In the genomic region with DNA sequence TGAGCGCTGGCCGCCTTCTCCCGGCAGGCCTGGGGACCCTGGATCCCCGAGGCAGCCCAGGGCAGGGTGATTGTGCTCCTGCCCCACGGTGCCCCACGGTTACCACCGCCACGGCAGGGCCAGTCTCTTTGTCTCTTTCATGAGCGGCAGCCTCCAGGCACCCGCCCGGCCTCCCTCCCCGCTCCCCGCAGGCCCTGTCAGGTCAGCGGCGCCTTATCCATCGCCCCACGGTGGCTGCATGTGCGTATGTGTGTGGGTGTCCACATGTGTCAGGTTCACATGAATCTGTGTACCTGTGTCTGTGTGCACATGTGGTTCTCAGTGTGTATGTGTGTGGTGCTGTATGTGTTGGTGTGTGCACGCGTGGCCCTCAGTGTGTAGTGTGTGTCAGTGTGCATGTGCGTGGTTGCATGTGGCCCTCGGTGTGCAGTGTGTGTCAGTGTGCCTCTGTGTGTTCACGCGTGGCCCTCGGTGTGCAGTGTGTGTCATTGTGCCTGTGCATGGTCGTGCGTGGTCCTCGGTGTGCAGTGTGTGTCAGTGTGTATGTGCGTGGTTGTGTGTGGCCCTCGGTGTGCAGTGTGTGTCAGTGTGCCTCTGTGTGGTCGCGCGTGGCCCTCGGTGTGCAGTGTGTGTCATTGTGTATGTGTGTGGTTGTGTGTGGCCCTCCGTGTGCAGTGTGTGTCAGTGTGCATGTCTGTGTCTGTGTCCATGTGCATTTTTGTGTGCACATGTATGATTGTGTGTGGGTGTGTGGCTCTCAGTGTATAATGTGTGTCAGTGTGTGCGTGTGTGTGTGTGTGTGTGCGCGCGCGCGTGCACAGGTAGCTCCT, we compare ENCODE assay signal across 31 cellular contexts.
DNase-seq lines count a peak whose midpoint lies in the region; ATAC-seq, FAIRE-seq and TF ChIP-seq lines count a peak whose summit lies in the region.
"Had no signal": no experiment of that assay in that cellular context is flagged by ENCODE, and none has a peak within 500 bp of the region (broad histone marks: within the 10 kb centered on the region; RNA-seq: fewer than 3 reads in every experiment).

No MANE protein-coding gene starts in this region.

- H3K36me3 ChIP-seq in GM23248 (ENCODE audit: low read depth) (no peaks in the 10 kb centered on the region), Loucy (ENCODE audit: insufficient read depth, low read length) (no peaks in the 10 kb centered on the region), H1 (ENCODE audit: control insufficient read depth in 2 of 4, insufficient read depth in 4 of 4, low read length in 3 of 4) (no peaks in the 10 kb centered on the region), smooth muscle cell (ENCODE audit: low read depth) (no peaks in the 10 kb centered on the region)
- H3K36me3 ChIP-seq: cardiac muscle cell, colonic mucosa, ovary had no signal

- H3F3A ChIP-seq in GM23248 (ENCODE audit: insufficient read depth) (peaks cover 13% of the 10 kb centered on the region; the same call in 1 of the 2 replicates), Loucy (ENCODE audit: low read depth) (no peaks in the 10 kb centered on the region), smooth muscle cell (ENCODE audit: low read depth) (no peaks in the 10 kb centered on the region)

- WGBS in GM23248 (ENCODE audit: low coverage in 1 of 2, low lambda C conversion rate in 2 of 2, missing lambda C conversion rate in 2 of 2), 2 experiments: 89 to 90% methylated on average over 29 to 41 of the region's 41 CpGs
- 86% methylated on average over 33 of the region's 41 CpGs; no CpG with 5 or more reads in 1 of the 2 experiments for WGBS in H1 (ENCODE audit: extremely low coverage in 1 of 2, insufficient coverage in 1 of 2, insufficient read length in 1 of 2, insufficient replicate concordance in 2 of 2, low coverage in 1 of 2, low lambda C conversion rate in 2 of 2, missing lambda C conversion rate in 1 of 2), 2 experiments
- 91% methylated on average over 38 of the region's 41 CpGs for WGBS in smooth muscle cell (ENCODE audit: low lambda C conversion rate)

- DNase-seq in GM23248: no peak
- no peak for DNase-seq in H1 (ENCODE audit: low read depth in 1 of 2, low spot score in 2 of 2)
- no peak for DNase-seq in smooth muscle cell (lab: John Stamatoyannopoulos, UW; ENCODE audit: unreplicated experiment)
- no peak for DNase-seq in NCI-H1436 (lab: John Stamatoyannopoulos, UW)
- no peak for DNase-seq in NCI-H524 treated with DMSO at 0.1 percent for 48 hours (lab: John Stamatoyannopoulos, UW)
- no peak for DNase-seq in HCEC 1CT
- DNase-seq: activated CD4-positive, alpha-beta memory T cell treated with anti-CD3 and anti-CD28 coated beads for 36 hours; activated CD4-positive, CD25-positive, alpha-beta regulatory T cell treated with anti-CD3 and anti-CD28 coated beads, Interleukin-2, amount 50 U/mL, for 72 hours; activated CD8-positive, alpha-beta memory T cell treated with anti-CD3 and anti-CD28 coated beads, Interleukin-2, amount 50 U/mL, for 48 hours; activated naive CD4-positive, alpha-beta T cell treated with anti-CD3 and anti-CD28 coated beads, Interleukin-2, amount 50 U/mL, for 16 hours; CD4-positive, alpha-beta memory T cell; colonic mucosa; DMS 273 treated with DMSO at 0.1 percent for 48 hours; effector memory CD4-positive, alpha-beta T cell; immature natural killer cell; left cardiac atrium; NCI-H1092 treated with DMSO at 0.1 percent for 48 hours; NCI-H187 treated with DMSO at 0.1 percent for 48 hours; NCI-H2171 treated with DMSO at 0.1 percent for 48 hours; NCI-H524; PC-3; stimulated activated naive CD4-positive, alpha-beta T cell; T-helper 2 cell had no signal

- peak overlapping the region; percentile 85 for H2BK5ac ChIP-seq in H1 (ENCODE audit: low read depth, low read length)

- H3K27me3 ChIP-seq in GM23248 (replicated peaks; ENCODE audit: insufficient read depth): no peaks in the 10 kb centered on the region
- no peaks in the 10 kb centered on the region for H3K27me3 ChIP-seq in Loucy (ENCODE audit: insufficient read depth, low read length, poor library complexity, severe bottlenecking)
- H3K27me3 ChIP-seq in H1 (replicated peaks in 1 of 4; ENCODE audit: control insufficient read depth in 3 of 4, extremely low read depth in 1 of 4, insufficient read depth in 3 of 4, low read length in 3 of 4): no peaks in the 10 kb centered on the region; a peak in 1 of 7 replicates
- H3K27me3 ChIP-seq in smooth muscle cell (ENCODE audit: low read depth): no peaks in the 10 kb centered on the region
- H3K27me3 ChIP-seq: cardiac muscle cell, colonic mucosa, ovary had no signal

- TF ChIP-seq POLR2A in H1 (IDR thresholded peaks at IDR 0.05; ENCODE audit: control extremely low read depth in 1 of 2, low read depth in 2 of 2, low read length in 2 of 2): no peak

- H2AFZ ChIP-seq in GM23248 (no peak overlapping the region), Loucy (ENCODE audit: low read length) (no peak overlapping the region), H1 (ENCODE audit: low read length) (no peak overlapping the region), smooth muscle cell (ENCODE audit: low read depth) (no peak overlapping the region)

- H2BK15ac ChIP-seq in H1 (ENCODE audit: low read length): peak overlapping the region; percentile 100

- H3K4me2 ChIP-seq in GM23248 (ENCODE audit: unreplicated experiment) (no peak overlapping the region), Loucy (ENCODE audit: low read depth, low read length, poor library complexity, severe bottlenecking) (peak overlapping the region; percentile 65), H1 (ENCODE audit: insufficient read depth in 1 of 2, low read depth in 2 of 2, low read length in 2 of 2) (no peak overlapping the region), smooth muscle cell (no peak overlapping the region)

- H3K27ac ChIP-seq in GM23248 (peak overlapping the region; percentile 86; the same call in 1 of the 2 replicates), H1 (ENCODE audit: low read depth, low read length) (no peak overlapping the region), smooth muscle cell (ENCODE audit: low read depth) (peak overlapping the region; percentile 67)
- H3K27ac ChIP-seq: cardiac muscle cell, colonic mucosa, ovary had no signal

- TF ChIP-seq CTCF in Loucy (conservative IDR thresholded peaks at IDR 0.05; ENCODE audit: low read length) (no peak), H1 (IDR thresholded peaks at IDR 0.05; ENCODE audit: control extremely low read depth in 1 of 3, insufficient read depth in 1 of 3, low read depth in 1 of 3, low read length in 3 of 3) (no peak), smooth muscle cell (IDR thresholded peaks at IDR 0.05; ENCODE audit: borderline replicate concordance, insufficient read depth, poor library complexity, severe bottlenecking) (no peak)

- H3K79me2 ChIP-seq in GM23248 (ENCODE audit: insufficient read depth) (peaks cover 70% of the 10 kb centered on the region), Loucy (ENCODE audit: insufficient read depth, low read length) (no peaks in the 10 kb centered on the region), H1 (ENCODE audit: control insufficient read depth in 1 of 2, insufficient read depth in 2 of 2, low read length in 2 of 2) (no peaks in the 10 kb centered on the region), smooth muscle cell (ENCODE audit: low read depth) (no peaks in the 10 kb centered on the region)

- CTCF ChIA-PET in H1 (lab: Charles Lee; ENCODE audit: partially characterized antibody): interaction anchor here (0.7 to 12.5 kb wide), 8 partner anchors 9 to 98 kb away, joined by 3 to 177 read pairs (median 6); no protein-coding TSS in a partner anchor

- peak overlapping the region; percentile 15 for H4K91ac ChIP-seq in H1 (replicated peaks; ENCODE audit: insufficient read length, low read length)

- peaks cover 4% of the 10 kb centered on the region for H3K79me1 ChIP-seq in H1 (ENCODE audit: low read depth, low read length)

- no peak for TF ChIP-seq RAD21 in H1 (IDR thresholded peaks at IDR 0.05 in 1 of 2, conservative IDR thresholded peaks at IDR 0.05 in 1 of 2; ENCODE audit: low read depth in 2 of 2, low read length in 2 of 2)

- H3K9me2 ChIP-seq in GM23248 (ENCODE audit: insufficient read depth): no peaks in the 10 kb centered on the region
- H3K9me2 ChIP-seq in Loucy (replicated peaks; ENCODE audit: low read depth, low read length): no peaks in the 10 kb centered on the region

- no peak overlapping the region for H2BK120ac ChIP-seq in H1 (replicated peaks; ENCODE audit: low read depth, low read length)

- no peaks in the 10 kb centered on the region for H3K9me3 ChIP-seq in GM23248 (ENCODE audit: low read depth)
- H3K9me3 ChIP-seq in Loucy (ENCODE audit: insufficient read depth, low read depth, low read length): no peaks in the 10 kb centered on the region
- no peaks in the 10 kb centered on the region for H3K9me3 ChIP-seq in H1 (ENCODE audit: insufficient read depth in 2 of 2, low read depth in 1 of 2, low read length in 1 of 2)
- no peaks in the 10 kb centered on the region for H3K9me3 ChIP-seq in smooth muscle cell (replicated peaks; ENCODE audit: low read depth)
- H3K9me3 ChIP-seq: colonic mucosa, ovary had no signal

- no peak overlapping the region for H3K23ac ChIP-seq in H1 (ENCODE audit: insufficient read length)

- H3K4me3 ChIP-seq in GM23248 (no peak overlapping the region), Loucy (ENCODE audit: low read length, poor library complexity, severe bottlenecking) (no peak overlapping the region), H1 (ENCODE audit: extremely low read depth in 1 of 4, insufficient read depth in 2 of 4, low read depth in 3 of 4, low read length in 4 of 4) (no peak overlapping the region), smooth muscle cell (no peak overlapping the region)
- H3K4me3 ChIP-seq: cardiac muscle cell, colonic mucosa, lung, ovary, skin epidermis had no signal

- H4K20me1 ChIP-seq in GM23248 (ENCODE audit: insufficient read depth) (no peaks in the 10 kb centered on the region), Loucy (ENCODE audit: insufficient read depth, low read length, poor library complexity, severe bottlenecking) (no peaks in the 10 kb centered on the region), H1 (replicated peaks in 1 of 2; ENCODE audit: control insufficient read depth in 1 of 2, insufficient read depth in 2 of 2, low read length in 2 of 2) (peaks cover 10 to 11% of the 10 kb centered on the region in 2 experiments), smooth muscle cell (ENCODE audit: low read depth) (peaks cover 19% of the 10 kb centered on the region)

- POLR2A ChIA-PET in H1 (lab: Charles Lee; ENCODE audit: partially characterized antibody): no interaction called here

- no peak overlapping the region for H3K9ac ChIP-seq in GM23248
- peak overlapping the region; percentile 73 for H3K9ac ChIP-seq in Loucy (ENCODE audit: low read depth, low read length, poor library complexity, severe bottlenecking)
- H3K9ac ChIP-seq in H1 (replicated peaks in 1 of 4; ENCODE audit: extremely low read depth in 1 of 4, low read depth in 3 of 4, low read length in 3 of 4): no peak overlapping the region
- H3K9ac ChIP-seq in smooth muscle cell (ENCODE audit: low read depth): no peak overlapping the region

- H3K18ac ChIP-seq in H1 (ENCODE audit: extremely low read depth, low read length): no peak overlapping the region

- no peak for ATAC-seq in HG02981 (IDR thresholded peaks at IDR 0.05; ENCODE audit: unreplicated experiment)
- ATAC-seq: activated T-helper 17 cell treated with anti-CD3 and anti-CD28 coated beads, Interleukin-2, amount 50 U/mL, for 72 hours; HCT116; left cardiac atrium; PC-3 had no signal

- peak overlapping the region; percentile 100 for H2AK5ac ChIP-seq in H1 (ENCODE audit: low read depth, low read length)

- H2BK12ac ChIP-seq in H1 (ENCODE audit: low read depth, low read length): peak overlapping the region; percentile 96; the same call in 1 of the 2 replicates

- no peak for FAIRE-seq in H1 (lab: Jason Lieb, UNC)

- H4K5ac ChIP-seq in H1 (ENCODE audit: insufficient read length, low read depth, low read length): no peak overlapping the region

- H3K56ac ChIP-seq in H1 (replicated peaks; ENCODE audit: insufficient read length, low read depth, low read length): no peak overlapping the region

- no peak overlapping the region for H2BK20ac ChIP-seq in H1 (ENCODE audit: low read length)

- no peak for TF ChIP-seq EP300 in H1 (IDR thresholded peaks at IDR 0.05; ENCODE audit: borderline replicate concordance in 1 of 2, low read depth in 2 of 2, low read length in 2 of 2)

- in situ Hi-C loops in GM23248 (cut with MboI): no loop called here

- peaks cover 53% of the 10 kb centered on the region for H3K4me1 ChIP-seq in GM23248 (ENCODE audit: insufficient read depth)
- H3K4me1 ChIP-seq in Loucy (ENCODE audit: insufficient read depth, low read length, poor library complexity, severe bottlenecking): peaks cover 23% of the 10 kb centered on the region
- H3K4me1 ChIP-seq in H1 (replicated peaks in 1 of 4; ENCODE audit: control insufficient read depth in 3 of 4, insufficient read depth in 4 of 4, low read length in 3 of 4): peaks cover 0 to 5% (median 2%) of the 10 kb centered on the region in 4 experiments; a peak in 5 of 7 replicates
- H3K4me1 ChIP-seq in smooth muscle cell (ENCODE audit: low read depth): peaks cover 4% of the 10 kb centered on the region

- H3K4ac ChIP-seq in H1 (replicated peaks; ENCODE audit: insufficient read length, low read depth, low read length): peak overlapping the region; percentile 97

- H3K14ac ChIP-seq in H1 (ENCODE audit: insufficient read length): no peak overlapping the region

- no peak overlapping the region for H4K8ac ChIP-seq in H1 (ENCODE audit: extremely low read depth, insufficient read depth, low read length)

- H3K23me2 ChIP-seq in H1 (ENCODE audit: low read depth, low read length): no peaks in the 10 kb centered on the region; the same call in 1 of the 2 replicates
